ENCODE assay signal across 17 cellular contexts in genomic region chr2:181948227-181948626, GRCh38. TPM values are rescaled to one million over a fixed set of nuclear protein-coding genes. Genes with fewer than 3 reads are reported as not detected.
DNase-seq lines count a peak whose midpoint lies in the region; ATAC-seq and TF ChIP-seq lines count a peak whose summit lies in the region.
"Had no signal": no experiment of that assay in that cellular context is flagged by ENCODE, and none has a peak within 500 bp of the region (broad histone marks: within the 10 kb centered on the region; RNA-seq: fewer than 3 reads in every experiment).

No MANE protein-coding gene starts in this region.

- H4K20me1 ChIP-seq in GM23338 (replicated peaks; ENCODE audit: insufficient read depth) = no peaks in the 10 kb centered on the region
- H4K20me1 ChIP-seq: BLaER1 had no signal

- H3K36me3 Mint-ChIP-seq in GM23338 (ENCODE audit: low read depth) = no peaks in the 10 kb centered on the region
- H3K36me3 Mint-ChIP-seq in stimulated activated effector memory CD8-positive, alpha-beta T cell treated with anti-CD3 and anti-CD28 coated beads, Interleukin-12 subunit alpha, Interleukin-12 subunit beta, amount 100 ng/mL, for 72 hours = no peaks in the 10 kb centered on the region
- H3K36me3 Mint-ChIP-seq: CD8-positive, alpha-beta memory T cell had no signal

- no peaks in the 10 kb centered on the region for H3K36me3 ChIP-seq in GM23338 (ENCODE audit: insufficient read depth)
- H3K36me3 ChIP-seq in RWPE2 (ENCODE audit: low read depth) = no peaks in the 10 kb centered on the region
- H3K36me3 ChIP-seq: BLaER1, HAP-1, Peyer's patch had no signal

- ATAC-seq in GM23338 (no peak), RWPE2 (ENCODE audit: low read depth) (no peak), foreskin keratinocyte (peak; percentile 85), HG02623 (IDR thresholded peaks at IDR 0.05; ENCODE audit: unreplicated experiment) (no peak)
- no peak for ATAC-seq in stimulated activated effector memory CD8-positive, alpha-beta T cell treated with anti-CD3 and anti-CD28 coated beads, Interleukin-12 subunit alpha, Interleukin-12 subunit beta, amount 100 ng/mL, for 72 hours

- H3K4me3 ChIP-seq in GM23338 = no peak overlapping the region
- no peak overlapping the region for H3K4me3 ChIP-seq in RWPE2 (ENCODE audit: severe bottlenecking)
- H3K4me3 ChIP-seq: BLaER1, HAP-1, Peyer's patch had no signal

- no peak overlapping the region for H3K4me2 ChIP-seq in GM23338
- H3K4me2 ChIP-seq: BLaER1 had no signal

- H3K79me2 ChIP-seq in GM23338 (replicated peaks; ENCODE audit: insufficient read depth) = no peaks in the 10 kb centered on the region

- no peaks in the 10 kb centered on the region for H3F3A ChIP-seq in GM23338 (replicated peaks; ENCODE audit: low read depth)

- no peaks in the 10 kb centered on the region for H3K27me3 Mint-ChIP-seq in GM23338 (ENCODE audit: insufficient read depth, low read depth, poor library complexity)

- H3K9me3 Mint-ChIP-seq in GM23338 = no peaks in the 10 kb centered on the region
- no peaks in the 10 kb centered on the region for H3K9me3 Mint-ChIP-seq in stimulated activated effector memory CD8-positive, alpha-beta T cell treated with anti-CD3 and anti-CD28 coated beads, Interleukin-12 subunit alpha, Interleukin-12 subunit beta, amount 100 ng/mL, for 72 hours
- H3K9me3 Mint-ChIP-seq: CD8-positive, alpha-beta memory T cell had no signal

- DNase-seq in GM23338 (ENCODE audit: low spot score) (no peak), RWPE2 (ENCODE audit: low spot score) (no peak), foreskin keratinocyte (peak; percentile 55 to 83), NCI-H146 treated with DMSO at 0.1 percent for 48 hours (lab: John Stamatoyannopoulos, UW; ENCODE audit: unreplicated experiment) (no peak), NCI-H2107 (lab: John Stamatoyannopoulos, UW) (no peak)
- DNase-seq in stimulated activated effector memory CD8-positive, alpha-beta T cell treated with anti-CD3 and anti-CD28 coated beads, Interleukin-12 subunit alpha, Interleukin-12 subunit beta, amount 100 ng/mL, for 72 hours (ENCODE audit: low spot score in 2 of 2) = no peak
- DNase-seq: CD8-positive, alpha-beta memory T cell; KBM-7; NCI-H1092 treated with DMSO at 0.1 percent for 48 hours; NCI-H187; NCI-H2171 treated with DMSO at 0.1 percent for 48 hours; NCI-H774; Peyer's patch; SHP77 treated with DMSO at 0.1 percent for 48 hours had no signal

- no peak overlapping the region for H3K4me3 Mint-ChIP-seq in GM23338
- H3K4me3 Mint-ChIP-seq in stimulated activated effector memory CD8-positive, alpha-beta T cell treated with anti-CD3 and anti-CD28 coated beads, Interleukin-12 subunit alpha, Interleukin-12 subunit beta, amount 100 ng/mL, for 72 hours = no peak overlapping the region
- H3K4me3 Mint-ChIP-seq: CD8-positive, alpha-beta memory T cell had no signal

- 0 out of 2 replicates have a peak overlapping the region, but pooled peaks have one; percentile 10 for H3K27ac Mint-ChIP-seq in GM23338
- peak overlapping the region; percentile 38 for H3K27ac Mint-ChIP-seq in stimulated activated effector memory CD8-positive, alpha-beta T cell treated with anti-CD3 and anti-CD28 coated beads, Interleukin-12 subunit alpha, Interleukin-12 subunit beta, amount 100 ng/mL, for 72 hours
- H3K27ac Mint-ChIP-seq: CD8-positive, alpha-beta memory T cell had no signal

- H3K4me1 Mint-ChIP-seq in GM23338 = no peaks in the 10 kb centered on the region; the same call in 2 of the 3 replicates
- H3K4me1 Mint-ChIP-seq in stimulated activated effector memory CD8-positive, alpha-beta T cell treated with anti-CD3 and anti-CD28 coated beads, Interleukin-12 subunit alpha, Interleukin-12 subunit beta, amount 100 ng/mL, for 72 hours = no peaks in the 10 kb centered on the region
- H3K4me1 Mint-ChIP-seq: CD8-positive, alpha-beta memory T cell had no signal

- no peaks in the 10 kb centered on the region for H3K9me3 ChIP-seq in RWPE2 (ENCODE audit: severe bottlenecking)
- H3K9me3 ChIP-seq: BLaER1, HAP-1, Peyer's patch had no signal

- no peaks in the 10 kb centered on the region for H3K27me3 ChIP-seq in GM23338 (ENCODE audit: insufficient read depth)
- H3K27me3 ChIP-seq in RWPE2 (ENCODE audit: insufficient read depth, poor library complexity, severe bottlenecking) = no peaks in the 10 kb centered on the region
- H3K27me3 ChIP-seq in foreskin keratinocyte = no peaks in the 10 kb centered on the region
- H3K27me3 ChIP-seq: BLaER1, Peyer's patch had no signal

- H3K4me1 ChIP-seq in GM23338 (ENCODE audit: insufficient read depth) (peaks cover 6% of the 10 kb centered on the region; the same call in 1 of the 2 replicates), RWPE2 (ENCODE audit: insufficient read depth, poor library complexity, severe bottlenecking) (peaks cover 34% of the 10 kb centered on the region), foreskin keratinocyte (peaks cover 20% of the 10 kb centered on the region)
- H3K4me1 ChIP-seq: BLaER1, HAP-1 had no signal

- H3K9me2 ChIP-seq in GM23338 (ENCODE audit: insufficient read depth) = peaks cover 4% of the 10 kb centered on the region; the same call in 1 of the 2 replicates

- H3K27ac ChIP-seq in GM23338 (ENCODE audit: low read depth) = no peak overlapping the region
- H3K27ac ChIP-seq in RWPE2 (ENCODE audit: poor library complexity, severe bottlenecking) = peak overlapping the region; percentile 96
- H3K27ac ChIP-seq in foreskin keratinocyte = peak overlapping the region; percentile 85
- H3K27ac ChIP-seq: BLaER1, Peyer's patch had no signal

- H2AFZ ChIP-seq in GM23338 = no peak overlapping the region

- TF ChIP-seq CTCF in GM23338 (conservative IDR thresholded peaks at IDR 0.05; ENCODE audit: low read depth in 2 of 2) (no peak), RWPE2 (IDR thresholded peaks at IDR 0.05; ENCODE audit: poor library complexity, severe bottlenecking) (no peak), foreskin keratinocyte (conservative IDR thresholded peaks at IDR 0.05) (no peak)

TF ChIP-seq in GM23338, 12 proteins besides CTCF, POLR2A, EP300 and RAD21:
- TF ChIP-seq CREB1 (CRISPR knock-in tag; IDR thresholded peaks at IDR 0.05; ENCODE audit: low read depth) (no peak), POLR2AphosphoS5 (IDR thresholded peaks at IDR 0.05; ENCODE audit: low read depth) (no peak), STAT1 (IDR thresholded peaks at IDR 0.05; ENCODE audit: unreplicated experiment) (no peak), ZNF331 (CRISPR knock-in tag; IDR thresholded peaks at IDR 0.05; ENCODE audit: low read depth) (no peak), REST (IDR thresholded peaks at IDR 0.05; ENCODE audit: unreplicated experiment) (no peak), EZH2 (IDR thresholded peaks at IDR 0.05; ENCODE audit: low read depth, unreplicated experiment) (no peak)

RNA-seq across cellular contexts. Expression of gene PPP1R1C, which starts 37.4 kb away (rescaled TPM):
- 3.5 and 5.7 TPM in 2 replicates for total RNA-seq in GM23338 (2014; rRNA removed; shearing (Covaris generic))
- polyA plus RNA-seq in GM23338 (2016; fragmentation: Nextera tagmentation; extraction: Ambion mirVana) (14.6 and 18.8 TPM in 2 replicates), foreskin keratinocyte (6.9 and 9.2 TPM in 2 replicates)
- total RNA-seq in foreskin keratinocyte = 7.3 and 8.1 TPM in 2 replicates
- total RNA-seq: CD8-positive, alpha-beta memory T cell; Peyer's patch had no signal
- polyA plus RNA-seq: CD8-positive, alpha-beta memory T cell had no signal

RNA-seq across cellular contexts. Expression of gene ITPRID2, which starts 56.7 kb away (rescaled TPM):
- total RNA-seq in GM23338 (2014; rRNA removed; shearing (Covaris generic)) = 10.4 and 12.0 TPM in 2 replicates
- polyA plus RNA-seq in GM23338 (2016; fragmentation: Nextera tagmentation; extraction: Ambion mirVana) (4.4 and 5.1 TPM in 2 replicates), foreskin keratinocyte (52.5 and 58.9 TPM in 2 replicates)
- 176 and 193 TPM in 2 replicates for total RNA-seq in foreskin keratinocyte

Comparison
In these comparisons a context has a peak if more than half of its experiments do, and no peak if none do; other contexts are left out.
1. DNase-seq: peak in foreskin keratinocyte (2 of 2); none in GM23338 (single experiment), RWPE2 (single experiment), stimulated activated effector memory CD8-positive, alpha-beta T cell treated with anti-CD3 and anti-CD28 coated beads, Interleukin-12 subunit alpha, Interleukin-12 subunit beta, amount 100 ng/mL, for 72 hours (0 of 2), NCI-H146 treated with DMSO at 0.1 percent for 48 hours (single experiment) and NCI-H2107 (single experiment).
2. RNA of gene ITPRID2, which starts 56.7 kb away (total RNA-seq): 176 to 193 TPM in foreskin keratinocyte; 10.4 to 12.0 TPM in GM23338; every median in the first group is over 10 times any median in the second.